Comparison of ENCODE assay signal across 1 cellular context in genomic region chr5:141513021-141513626, GRCh38.
TF ChIP-seq lines count a peak whose summit lies in the region.

No MANE protein-coding gene starts in this region.

TF ChIP-seq in GM12878, 131 proteins besides CTCF, POLR2A, EP300 and RAD21 (continued from another document and continues in another):
- no peak for TF ChIP-seq BCLAF1 (IDR thresholded peaks at IDR 0.05)
- TF ChIP-seq IKZF1 (conservative IDR thresholded peaks at IDR 0.05), result peak; percentile 68; the same call in 1 of the 2 replicates
- no peak for TF ChIP-seq BCL11A (IDR thresholded peaks at IDR 0.05; ENCODE audit: low read depth, low read length)
- no peak for TF ChIP-seq SP1 (IDR thresholded peaks at IDR 0.05; ENCODE audit: low read depth, low read length)
- TF ChIP-seq GATAD2B (conservative IDR thresholded peaks at IDR 0.05; ENCODE audit: low read depth), result no peak
- TF ChIP-seq CBFB (IDR thresholded peaks at IDR 0.05; ENCODE audit: low read depth), result no peak
- TF ChIP-seq MAX (IDR thresholded peaks at IDR 0.05; ENCODE audit: low read depth, low read length), result no peak
- no peak for TF ChIP-seq RBBP5 (conservative IDR thresholded peaks at IDR 0.05)
- TF ChIP-seq CHD4 (IDR thresholded peaks at IDR 0.05), result no peak
- TF ChIP-seq NR2C1 (IDR thresholded peaks at IDR 0.05), result no peak
- no peak for TF ChIP-seq PKNOX1 (IDR thresholded peaks at IDR 0.05)
- TF ChIP-seq NFYA (IDR thresholded peaks at IDR 0.05; ENCODE audit: borderline replicate concordance, low read depth, low read length), result no peak
- no peak for TF ChIP-seq YBX1 (IDR thresholded peaks at IDR 0.05)
- no peak for TF ChIP-seq GABPA (IDR thresholded peaks at IDR 0.05; ENCODE audit: low read depth)
- TF ChIP-seq IRF3 (IDR thresholded peaks at IDR 0.05), result no peak
- TF ChIP-seq POLR2AphosphoS2 (IDR thresholded peaks at IDR 0.05; ENCODE audit: low read depth, low read length), result 0 out of 2 replicates have a peak, but pooled peaks have one; percentile 14
- TF ChIP-seq SIX5 (IDR thresholded peaks at IDR 0.05; ENCODE audit: low read depth, low read length, severe bottlenecking), result no peak
- no peak for TF ChIP-seq BACH1 (IDR thresholded peaks at IDR 0.05; ENCODE audit: borderline replicate concordance)
- no peak for TF ChIP-seq REST (IDR thresholded peaks at IDR 0.05; ENCODE audit: low read depth, low read length)
- TF ChIP-seq E4F1 (IDR thresholded peaks at IDR 0.05; ENCODE audit: borderline replicate concordance, partially characterized antibody), result no peak
- TF ChIP-seq CREM (IDR thresholded peaks at IDR 0.05; ENCODE audit: low read depth), result no peak
- TF ChIP-seq SPI1 (IDR thresholded peaks at IDR 0.05; ENCODE audit: borderline replicate concordance, insufficient read depth, low read depth, low read length), result no peak
- no peak for TF ChIP-seq CBX3 (IDR thresholded peaks at IDR 0.05; ENCODE audit: borderline replicate concordance, low read depth)
- TF ChIP-seq ASH2L (IDR thresholded peaks at IDR 0.05; ENCODE audit: borderline replicate concordance, low read depth), result no peak
- no peak for TF ChIP-seq ZNF207 (IDR thresholded peaks at IDR 0.05; ENCODE audit: borderline replicate concordance)
- peak; percentile 21; the same call in 1 of the 2 replicates for TF ChIP-seq ZNF687 (IDR thresholded peaks at IDR 0.05)
- 0 out of 2 replicates have a peak, but pooled peaks have one; percentile 30 for TF ChIP-seq IRF4 (IDR thresholded peaks at IDR 0.05; ENCODE audit: low read depth, low read length)
- no peak for TF ChIP-seq ATF3 (IDR thresholded peaks at IDR 0.05; ENCODE audit: borderline replicate concordance, extremely low read depth, low read depth, low read length)
- 0 out of 2 replicates have a peak, but pooled peaks have one; percentile 32 for TF ChIP-seq TARDBP (IDR thresholded peaks at IDR 0.05; ENCODE audit: borderline replicate concordance)
- 0 out of 2 replicates have a peak, but pooled peaks have one; percentile 13 for TF ChIP-seq LARP7 (IDR thresholded peaks at IDR 0.05)
- TF ChIP-seq HCFC1 (IDR thresholded peaks at IDR 0.05; ENCODE audit: low read length), result no peak
- no peak for TF ChIP-seq TAF1 (IDR thresholded peaks at IDR 0.05; ENCODE audit: borderline replicate concordance, low read depth, low read length)
- no peak for TF ChIP-seq RAD51 (IDR thresholded peaks at IDR 0.05)
- no peak for TF ChIP-seq ETV6 (conservative IDR thresholded peaks at IDR 0.05 in 1 of 2, IDR thresholded peaks at IDR 0.05 in 1 of 2; ENCODE audit: borderline replicate concordance in 1 of 2, low read depth in 1 of 2)
- TF ChIP-seq BHLHE40 (IDR thresholded peaks at IDR 0.05; ENCODE audit: borderline replicate concordance in 1 of 2, low read depth in 2 of 2, low read length in 1 of 2), result peak in 1 of 2 experiments; percentile 15; a peak in 1 of 4 replicates
- no peak for TF ChIP-seq SREBF1 (IDR thresholded peaks at IDR 0.05; ENCODE audit: low read length)
- TF ChIP-seq ZNF384 (IDR thresholded peaks at IDR 0.05; ENCODE audit: borderline replicate concordance, low read depth, low read length), result no peak
- no peak for TF ChIP-seq RCOR1 (conservative IDR thresholded peaks at IDR 0.05; ENCODE audit: low read depth, low read length)
- no peak for TF ChIP-seq FOXM1 (IDR thresholded peaks at IDR 0.05; ENCODE audit: low read depth, low read length)
- TF ChIP-seq DPF2 (IDR thresholded peaks at IDR 0.05), result no peak; the same call in 1 of the 2 replicates
- TF ChIP-seq BCL3 (IDR thresholded peaks at IDR 0.05; ENCODE audit: borderline replicate concordance, insufficient read depth, low read depth, low read length, poor library complexity, severe bottlenecking), result peak; percentile 93
- no peak for TF ChIP-seq ZZZ3 (IDR thresholded peaks at IDR 0.05; ENCODE audit: control insufficient read depth, insufficient read length, low read depth)
- TF ChIP-seq BRCA1 (IDR thresholded peaks at IDR 0.05; ENCODE audit: low read depth, low read length), result no peak
- no peak for TF ChIP-seq NRF1 (conservative IDR thresholded peaks at IDR 0.05; ENCODE audit: low read depth, low read length)
- no peak for TF ChIP-seq MLLT1 (IDR thresholded peaks at IDR 0.05)
